In genomic region chr2:70994055-70994444, GRCh38 we compare ENCODE assay signal across 9 cellular contexts. TPM values are rescaled to one million over a fixed set of nuclear protein-coding genes. Genes with fewer than 3 reads are reported as not detected.
DNase-seq lines count a peak whose midpoint lies in the region; TF ChIP-seq lines count a peak whose summit lies in the region.
"Had no signal": no experiment of that assay in that cellular context is flagged by ENCODE, and none has a peak within 500 bp of the region (broad histone marks: within the 10 kb centered on the region; RNA-seq: fewer than 3 reads in every experiment).

No MANE protein-coding gene starts in this region.

- H3K36me3 ChIP-seq in SJCRH30, result peaks cover 13% of the 10 kb centered on the region
- peaks cover under 1 to 33% (median 30%) of the 10 kb centered on the region in 4 donors for H3K36me3 ChIP-seq in esophagus muscularis mucosa
- H3K36me3 ChIP-seq in rectal smooth muscle tissue (ENCODE audit: control insufficient read depth, insufficient read depth, low read length), result peaks cover 19% of the 10 kb centered on the region

- peak overlapping the region; percentile 22; the same call in 1 of the 2 replicates for H3K27ac ChIP-seq in SJCRH30
- peak overlapping the region; percentile 82 to 90 (median 86) for H3K27ac ChIP-seq in esophagus muscularis mucosa (replicated peaks in 1 of 4)
- H3K27ac ChIP-seq in rectal smooth muscle tissue (ENCODE audit: low read depth, low read length), result peak overlapping the region; percentile 61

- intact Hi-C loops in esophagus muscularis mucosa (cut with DNase I), result no loop called here

- no peak for TF ChIP-seq CTCF in esophagus muscularis mucosa (IDR thresholded peaks at IDR 0.05)

- no peak for TF ChIP-seq POLR2A in esophagus muscularis mucosa (IDR thresholded peaks at IDR 0.05; ENCODE audit: low read depth)

- peaks cover 7% of the 10 kb centered on the region; the same call in 1 of the 2 replicates for H3K4me1 ChIP-seq in SJCRH30
- peaks cover 16 to 45% (median 36%) of the 10 kb centered on the region in 4 donors for H3K4me1 ChIP-seq in esophagus muscularis mucosa
- peaks cover 13% of the 10 kb centered on the region for H3K4me1 ChIP-seq in rectal smooth muscle tissue (ENCODE audit: control insufficient read depth, insufficient read depth, low read length)

- H3K27me3 ChIP-seq in SJCRH30 (no peaks in the 10 kb centered on the region), esophagus muscularis mucosa (peaks cover 0 to 3% (median 0%) of the 10 kb centered on the region in 4 donors), rectal smooth muscle tissue (ENCODE audit: control insufficient read depth, insufficient read depth, low read length) (no peaks in the 10 kb centered on the region)

- peak overlapping the region; percentile 75 for H3K9ac ChIP-seq in rectal smooth muscle tissue (ENCODE audit: low read length)

- TF ChIP-seq EP300 in esophagus muscularis mucosa (IDR thresholded peaks at IDR 0.05), result no peak

- 0% methylated on average over 13 of the region's 19 CpGs for WGBS in esophagus muscularis mucosa

- H3K4me3 ChIP-seq in SJCRH30 (peak overlapping the region; percentile 89), esophagus muscularis mucosa (peak overlapping the region; percentile 90 to 100 (median 97)), rectal smooth muscle tissue (ENCODE audit: low read length) (peak overlapping the region; percentile 94)

- H3K9me3 ChIP-seq in SJCRH30 (replicated peaks), result no peaks in the 10 kb centered on the region
- H3K9me3 ChIP-seq in esophagus muscularis mucosa, result no peaks in the 10 kb centered on the region

- DNase-seq in SIG-M5 treated with dmso at 0.1 percent for 504 hours (lab: John Stamatoyannopoulos, UW; ENCODE audit: unreplicated experiment), result peak; percentile 9
- DNase-seq in SIG-M5 (lab: John Stamatoyannopoulos, UW), result no peak
- DNase-seq in SJCRH30, result peak in 1 of 2 experiments; percentile 33
- peak; percentile 78 for DNase-seq in esophagus muscularis mucosa (ENCODE audit: extremely low spot score)
- no peak for DNase-seq in NCI-H1417 (lab: John Stamatoyannopoulos, UW)
- no peak for DNase-seq in DMS153 treated with DMSO at 0.1 percent for 48 hours (lab: John Stamatoyannopoulos, UW; ENCODE audit: unreplicated experiment)
- no peak for DNase-seq in DMS 273 treated with DMSO at 0.1 percent for 48 hours (lab: John Stamatoyannopoulos, UW)

RNA-seq across cellular contexts. Expression of gene TEX261, which starts 0.6 kb away (rescaled TPM):
- 85.3 and 90.9 TPM in 2 replicates for total RNA-seq in SJCRH30 (2014; rRNA removed; shearing (Covaris generic))
- 10 to 100 TPM; 21.6 to 37.7 (median 33.3) TPM for total RNA-seq in esophagus muscularis mucosa

RNA-seq across cellular contexts. Expression of gene ANKRD53, which starts 15.6 kb away (rescaled TPM):
- total RNA-seq in SJCRH30 (2014; rRNA removed; shearing (Covaris generic)), result 0.36 TPM in 1 of 2 replicates, not detected in the other
- total RNA-seq in esophagus muscularis mucosa, result 1 to 10 TPM in 1 of 4 donors, under 1 TPM in 3; under 0.01 to 3.2 (median 0.82) TPM
- total RNA-seq: Daoy had no signal

RNA-seq across cellular contexts. Expression of gene ATP6V1B1, which starts 58.4 kb away (rescaled TPM):
- 1.6 and 2.0 TPM in 2 replicates for total RNA-seq in SJCRH30 (2014; rRNA removed; shearing (Covaris generic))
- total RNA-seq in esophagus muscularis mucosa, result 1 to 10 TPM in 1 of 4 donors, under 1 TPM in 1, not detected in 2; 0.83 to 1.6 TPM

Comparison
In these comparisons a context has a peak if more than half of its experiments do, and no peak if none do; other contexts are left out.
1. DNase-seq: peak in SIG-M5 treated with dmso at 0.1 percent for 504 hours (single experiment) and esophagus muscularis mucosa (single experiment); none in SIG-M5 (single experiment), NCI-H1417 (0 of 3), DMS153 treated with DMSO at 0.1 percent for 48 hours (single experiment) and DMS 273 treated with DMSO at 0.1 percent for 48 hours (single experiment).
2. H3K27ac ChIP-seq: peak in every context shown above with its lines; median percentile 86 in esophagus muscularis mucosa; 61 in rectal smooth muscle tissue; 22 in SJCRH30.
3. Peak in every context shown above with its lines, with median percentiles within 50 percentile points of each other: H3K4me3 ChIP-seq.